In genomic region chr4:95377511-95377910, GRCh38 we compare ENCODE assay signal across 19 cellular contexts.
"Had no signal": no experiment of that assay in that cellular context is flagged by ENCODE, and none has a peak within 500 bp of the region (broad histone marks: within the 10 kb centered on the region; RNA-seq: fewer than 3 reads in every experiment).

No MANE protein-coding gene starts in this region.

- H2AFZ ChIP-seq: hepatocyte, neural progenitor cell had no signal

- H3K79me2 ChIP-seq: hepatocyte had no signal

- H3K4me3 ChIP-seq: colonic mucosa, esophagus squamous epithelium, gastroesophageal sphincter, hepatocyte, mucosa of descending colon, neural progenitor cell, psoas muscle had no signal

- H3K4me1 ChIP-seq: colonic mucosa, esophagus squamous epithelium, gastroesophageal sphincter, neural progenitor cell, psoas muscle had no signal

- H3K4me2 ChIP-seq: hepatocyte, neural progenitor cell had no signal

- H3K27me3 ChIP-seq: colonic mucosa, esophagus squamous epithelium, gastroesophageal sphincter, hepatocyte, neural progenitor cell had no signal

- DNase-seq: colonic mucosa; dermis blood vessel endothelial cell; esophagus squamous epithelium; foreskin fibroblast; head of caudate nucleus; kidney glomerular epithelial cell; mammary epithelial cell; mucosa of descending colon; naive thymus-derived CD8-positive, alpha-beta T cell; nucleus accumbens; psoas muscle; right cardiac atrium; small intestine; stimulated activated CD4-positive, alpha-beta T cell treated with anti-CD3 and anti-CD28 coated beads, Interleukin-12 subunit alpha, Interleukin-12 subunit beta, amount 100 ng/mL, for 4 hours; stimulated activated naive CD4-positive, alpha-beta T cell; trophoblast cell had no signal

- H3K27ac ChIP-seq: colonic mucosa, esophagus squamous epithelium, gastroesophageal sphincter, hepatocyte, neural progenitor cell, psoas muscle had no signal

- H3K36me3 ChIP-seq: colonic mucosa, esophagus squamous epithelium, gastroesophageal sphincter, neural progenitor cell had no signal

- H3K9me3 ChIP-seq: colonic mucosa, esophagus squamous epithelium, gastroesophageal sphincter, mucosa of descending colon, psoas muscle had no signal
